Comparison of ENCODE assay signal across 17 cellular contexts in genomic region chr12:132925597-132926416, GRCh38. TPM values are rescaled to one million over a fixed set of nuclear protein-coding genes. Genes with fewer than 3 reads are reported as not detected.
DNase-seq lines count a peak whose midpoint lies in the region; TF ChIP-seq lines count a peak whose summit lies in the region.
"Had no signal": no experiment of that assay in that cellular context is flagged by ENCODE, and none has a peak within 500 bp of the region (broad histone marks: within the 10 kb centered on the region; RNA-seq: fewer than 3 reads in every experiment).

No MANE protein-coding gene starts in this region.

- no peak overlapping the region for H3K27ac ChIP-seq in BLaER1
- H3K27ac ChIP-seq in HUES64 (ENCODE audit: low read depth, low read length) = no peak overlapping the region
- H3K27ac ChIP-seq in muscle layer of duodenum (ENCODE audit: low read length) = no peak overlapping the region
- no peak overlapping the region for H3K27ac ChIP-seq in tibial artery
- H3K27ac ChIP-seq: testis had no signal

- no peaks in the 10 kb centered on the region for H3K4me1 ChIP-seq in BLaER1
- H3K4me1 ChIP-seq in HUES64 (ENCODE audit: insufficient read depth, low read length) = no peaks in the 10 kb centered on the region
- no peaks in the 10 kb centered on the region for H3K4me1 ChIP-seq in muscle layer of duodenum (ENCODE audit: control insufficient read depth in 1 of 2, insufficient read depth in 2 of 2, low read length in 2 of 2)
- H3K4me1 ChIP-seq in tibial artery = no peaks in the 10 kb centered on the region
- H3K4me1 ChIP-seq: testis had no signal

- peaks cover 78% of the 10 kb centered on the region for H3K36me3 ChIP-seq in BLaER1
- H3K36me3 ChIP-seq in HUES64 (ENCODE audit: insufficient read depth, low read length) = peaks cover 38% of the 10 kb centered on the region
- H3K36me3 ChIP-seq in muscle layer of duodenum (ENCODE audit: control insufficient read depth in 1 of 2, insufficient read depth in 2 of 2, low read length in 2 of 2) = peaks cover 5 to 64% of the 10 kb centered on the region in 2 donors
- peaks cover 58 to 90% (median 89%) of the 10 kb centered on the region in 3 donors for H3K36me3 ChIP-seq in tibial artery

- H4K20me1 ChIP-seq in BLaER1 = no peaks in the 10 kb centered on the region

- H3K9me3 ChIP-seq in BLaER1 (peaks cover 100% of the 10 kb centered on the region), HUES64 (ENCODE audit: insufficient read depth, low read depth, low read length) (peaks cover 95% of the 10 kb centered on the region), muscle layer of duodenum (ENCODE audit: control insufficient read depth in 1 of 2, low read length in 2 of 2) (peaks cover 70 to 82% of the 10 kb centered on the region in 2 donors), tibial artery (peaks cover 39 to 100% (median 96%) of the 10 kb centered on the region in 3 donors)
- H3K9me3 ChIP-seq: testis had no signal

- no peak overlapping the region for H3K4me2 ChIP-seq in BLaER1

- intact Hi-C loops in tibial artery (cut with DNase I; ENCODE audit: low total_unique reads) = no loop called here

- TF ChIP-seq CTCF in choroid plexus epithelial cell (conservative IDR thresholded peaks at IDR 0.05; ENCODE audit: low read depth, low read length) (no peak), tibial artery (IDR thresholded peaks at IDR 0.05) (no peak)

- H3K4me3 ChIP-seq in BLaER1 (peak overlapping the region; percentile 35), HUES64 (ENCODE audit: low read length) (peak overlapping the region; percentile 16), choroid plexus epithelial cell (ENCODE audit: low read depth, low read length) (no peak overlapping the region), muscle layer of duodenum (ENCODE audit: low read depth in 1 of 2, low read length in 2 of 2) (peak overlapping the region; percentile 38 to 44), tibial artery (no peak overlapping the region)
- H3K4me3 ChIP-seq: testis had no signal

- 97% methylated on average over 7 of the region's 8 CpGs for WGBS in HUES64

- no peaks in the 10 kb centered on the region for H3K27me3 ChIP-seq in BLaER1
- H3K27me3 ChIP-seq in HUES64 (ENCODE audit: insufficient read depth, low read length) = no peaks in the 10 kb centered on the region
- H3K27me3 ChIP-seq in muscle layer of duodenum (ENCODE audit: low read depth, low read length) = no peaks in the 10 kb centered on the region
- H3K27me3 ChIP-seq in tibial artery = no peaks in the 10 kb centered on the region
- H3K27me3 ChIP-seq: testis had no signal

- DNase-seq in choroid plexus epithelial cell (ENCODE audit: low read depth) = peak; percentile 4
- no peak for DNase-seq in tibial artery
- no peak for DNase-seq in cerebellar cortex (ENCODE audit: low spot score)
- no peak for DNase-seq in GM19240 (ENCODE audit: insufficient read length, low spot score)
- no peak for DNase-seq in NCI-H2107 treated with DMSO at 0.1 percent for 48 hours (lab: John Stamatoyannopoulos, UW; ENCODE audit: unreplicated experiment)
- DNase-seq: activated T-cell treated with anti-CD3 and anti-CD28 coated beads, Interleukin-2, amount 50 U/mL, for 48 hours; CD4-positive, alpha-beta T cell; DMS79 treated with DMSO at 0.1 percent for 48 hours; NCI-H1105 treated with DMSO at 0.1 percent for 48 hours; NCI-H2081 treated with DMSO at 0.1 percent for 48 hours; NCI-H524; occipital lobe; T1000; testis had no signal

- no peak overlapping the region for H3K9ac ChIP-seq in BLaER1
- H3K9ac ChIP-seq in HUES64 (ENCODE audit: low read depth, low read length) = no peak overlapping the region

RNA-seq across cellular contexts. Expression of gene ZNF605, which starts 30.3 kb away (rescaled TPM):
- 6.0 TPM for polyA plus RNA-seq in HUES64 (2013, experiment 1 of 2)
- polyA plus RNA-seq in HUES64 (2013, experiment 2 of 2) = 5.6 TPM

RNA-seq across cellular contexts. Expression of gene CHFR, which starts 38.4 kb away (rescaled TPM):
- polyA plus RNA-seq in HUES64 (2013, experiment 1 of 2) = 28.7 TPM
- polyA plus RNA-seq in HUES64 (2013, experiment 2 of 2) = 29.5 TPM

Comparison
In these comparisons a context has a peak if more than half of its experiments do, and no peak if none do; other contexts are left out.
1. H3K4me3 ChIP-seq: peak in BLaER1 (single experiment), HUES64 (single experiment) and muscle layer of duodenum (2 of 2); none in choroid plexus epithelial cell (single experiment) and tibial artery (0 of 2).